Comparison of ENCODE assay signal across 8 cellular contexts in the genomic region with DNA sequence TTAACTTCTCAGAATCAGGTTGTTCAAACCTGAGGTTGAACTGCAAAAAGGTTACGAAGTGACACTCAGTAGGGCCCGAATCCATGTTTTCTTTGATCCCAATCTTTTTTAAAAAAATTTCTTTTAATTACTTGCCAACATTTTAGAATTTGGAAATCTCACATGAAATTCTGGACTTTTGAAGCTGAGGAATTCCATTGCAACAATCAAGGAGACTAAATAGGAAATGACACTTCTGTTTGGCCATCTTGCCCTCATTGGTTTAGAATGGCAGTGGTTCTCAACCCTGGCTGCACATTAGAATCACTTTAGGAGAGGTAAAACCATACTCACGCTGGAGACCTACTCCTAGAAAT. TPM values are rescaled to one million over a fixed set of nuclear protein-coding genes. Genes with fewer than 3 reads are reported as not detected.
DNase-seq lines count a peak whose midpoint lies in the region; ATAC-seq lines count a peak whose summit lies in the region.

No MANE protein-coding gene starts in this region.

- no peaks in the 10 kb centered on the region for H3K27me3 ChIP-seq in iPS-18a (ENCODE audit: control insufficient read depth, insufficient read depth, low read length)

- H3K27ac ChIP-seq in iPS-18a (ENCODE audit: low read length), result peak overlapping the region; percentile 61
- peak overlapping the region; percentile 82 for H3K27ac ChIP-seq in substantia nigra (ENCODE audit: low read depth, low read length, poor library complexity, severe bottlenecking)

- CTCF ChIA-PET in activated CD4-positive, alpha-beta memory T cell treated with anti-CD3 and anti-CD28 coated beads, Interleukin-2, amount 10 ng/mL, durations not matched to agents 7 days and 5 days (lab: Charles Lee), result interaction anchor here (1.2 kb wide), 1 partner anchor 232 kb away, joined by 4 read pairs; no protein-coding TSS in a partner anchor

- H3K9me3 ChIP-seq in iPS-18a (ENCODE audit: control insufficient read depth, low read depth, low read length), result no peaks in the 10 kb centered on the region

- peaks cover 3% of the 10 kb centered on the region for H3K36me3 Mint-ChIP-seq in T-helper 2 cell treated with Interferon-gamma antibody and Interleukin-4, amounts not matched to agents 5 μg/mL and 100 μg/mL, for 36 hours (ENCODE audit: low read depth)
- H3K36me3 Mint-ChIP-seq in activated CD4-positive, alpha-beta memory T cell treated with anti-CD3 and anti-CD28 coated beads, Interleukin-2, amount 10 ng/mL, durations not matched to agents 7 days and 5 days (ENCODE audit: low read depth), result peaks cover 15% of the 10 kb centered on the region

- H3K4me3 Mint-ChIP-seq in T-helper 2 cell treated with Interferon-gamma antibody and Interleukin-4, amounts not matched to agents 5 μg/mL and 100 μg/mL, for 36 hours, result peak overlapping the region; percentile 96
- peak overlapping the region; percentile 99 for H3K4me3 Mint-ChIP-seq in activated CD4-positive, alpha-beta memory T cell treated with anti-CD3 and anti-CD28 coated beads, Interleukin-2, amount 10 ng/mL, durations not matched to agents 7 days and 5 days

- peak overlapping the region; percentile 94 for H3K9ac ChIP-seq in iPS-18a (ENCODE audit: low read length)

- ATAC-seq in GM19397 (IDR thresholded peaks at IDR 0.05; ENCODE audit: unreplicated experiment) (no peak), HG03460 (IDR thresholded peaks at IDR 0.05; ENCODE audit: unreplicated experiment) (no peak)

- H3K36me3 ChIP-seq in iPS-18a (ENCODE audit: control insufficient read depth, low read depth, low read length), result peaks cover 2% of the 10 kb centered on the region

- H3K9me3 Mint-ChIP-seq in T-helper 2 cell treated with Interferon-gamma antibody and Interleukin-4, amounts not matched to agents 5 μg/mL and 100 μg/mL, for 36 hours, result no peaks in the 10 kb centered on the region
- no peaks in the 10 kb centered on the region for H3K9me3 Mint-ChIP-seq in activated CD4-positive, alpha-beta memory T cell treated with anti-CD3 and anti-CD28 coated beads, Interleukin-2, amount 10 ng/mL, durations not matched to agents 7 days and 5 days

- no peak for DNase-seq in T-helper 2 cell treated with Interferon-gamma antibody and Interleukin-4, amounts not matched to agents 5 μg/mL and 100 μg/mL, for 36 hours (ENCODE audit: low spot score)
- no peak for DNase-seq in T-helper 2 cell
- DNase-seq in activated CD4-positive, alpha-beta memory T cell treated with anti-CD3 and anti-CD28 coated beads, Interleukin-2, amount 10 ng/mL, durations not matched to agents 7 days and 5 days, result no peak
- no peak for DNase-seq in substantia nigra (lab: John Stamatoyannopoulos, UW)
- no peak for DNase-seq in 8988T

- peaks cover 28% of the 10 kb centered on the region for H3K4me1 Mint-ChIP-seq in T-helper 2 cell treated with Interferon-gamma antibody and Interleukin-4, amounts not matched to agents 5 μg/mL and 100 μg/mL, for 36 hours (ENCODE audit: low read depth)
- H3K4me1 Mint-ChIP-seq in activated CD4-positive, alpha-beta memory T cell treated with anti-CD3 and anti-CD28 coated beads, Interleukin-2, amount 10 ng/mL, durations not matched to agents 7 days and 5 days, result peaks cover 42% of the 10 kb centered on the region

- peaks cover 24% of the 10 kb centered on the region for H3K27me3 Mint-ChIP-seq in T-helper 2 cell treated with Interferon-gamma antibody and Interleukin-4, amounts not matched to agents 5 μg/mL and 100 μg/mL, for 36 hours (ENCODE audit: low read depth)
- H3K27me3 Mint-ChIP-seq in activated CD4-positive, alpha-beta memory T cell treated with anti-CD3 and anti-CD28 coated beads, Interleukin-2, amount 10 ng/mL, durations not matched to agents 7 days and 5 days, result peaks cover 24% of the 10 kb centered on the region

- peak overlapping the region; percentile 93 for H3K4me3 ChIP-seq in iPS-18a (ENCODE audit: low read length)

- peak overlapping the region; percentile 95 for H3K27ac Mint-ChIP-seq in T-helper 2 cell treated with Interferon-gamma antibody and Interleukin-4, amounts not matched to agents 5 μg/mL and 100 μg/mL, for 36 hours
- peak overlapping the region; percentile 92 for H3K27ac Mint-ChIP-seq in activated CD4-positive, alpha-beta memory T cell treated with anti-CD3 and anti-CD28 coated beads, Interleukin-2, amount 10 ng/mL, durations not matched to agents 7 days and 5 days

- POLR2A ChIA-PET in activated CD4-positive, alpha-beta memory T cell treated with anti-CD3 and anti-CD28 coated beads, Interleukin-2, amount 10 ng/mL, durations not matched to agents 7 days and 5 days (lab: Charles Lee), result interaction anchor here (1.0 to 1.6 kb wide), 2 partner anchors 178 to 259 kb away, joined by 3 to 4 read pairs; no protein-coding TSS in a partner anchor

- H3K4me1 ChIP-seq in iPS-18a (ENCODE audit: control insufficient read depth, low read depth, low read length), result peaks cover 6% of the 10 kb centered on the region

RNA-seq across cellular contexts. Expression of a gene that starts 0.5 kb away (rescaled TPM):
- 100 to 1,000 TPM; 279 to 280 TPM for total RNA-seq in activated CD4-positive, alpha-beta memory T cell treated with anti-CD3 and anti-CD28 coated beads, Interleukin-2, amount 10 ng/mL, durations not matched to agents 7 days and 5 days
